Comparison of ENCODE assay signal across 2 cellular contexts in the genomic region with DNA sequence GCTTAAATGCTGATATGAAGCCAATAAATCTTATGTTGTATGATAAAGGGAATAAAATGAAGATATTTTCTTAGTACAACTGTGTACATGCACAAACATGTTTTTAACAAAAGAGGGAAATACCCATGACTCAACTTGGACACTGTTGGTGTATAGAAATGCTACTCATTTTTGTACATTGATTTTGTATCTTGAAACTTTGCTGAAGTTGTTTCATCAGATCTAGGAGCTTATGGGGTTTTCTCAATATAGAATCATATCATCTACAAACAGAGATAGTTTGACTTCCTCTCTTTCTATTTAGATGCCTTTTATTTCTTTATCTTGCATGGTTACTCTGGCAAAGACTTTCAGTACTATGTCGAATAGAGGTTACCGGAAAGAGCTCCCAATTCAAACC. TPM values are rescaled to one million over a fixed set of nuclear protein-coding genes. Genes with fewer than 3 reads are reported as not detected.
"Had no signal": no experiment of that assay in that cellular context is flagged by ENCODE, and none has a peak within 500 bp of the region (broad histone marks: within the 10 kb centered on the region; RNA-seq: fewer than 3 reads in every experiment).

No MANE protein-coding gene starts in this region.

RNA-seq across cellular contexts. Expression of a gene that starts 25.3 kb away (rescaled TPM):
- total RNA-seq: activated B cell treated with CpG ODN at 0.5 μM for 24 hours; naive thymus-derived CD8-positive, alpha-beta T cell had no signal
